In genomic region chr5:155029240-155029639, GRCh38 we compare ENCODE assay signal across 24 cellular contexts.
"Had no signal": no experiment of that assay in that cellular context is flagged by ENCODE, and none has a peak within 500 bp of the region (broad histone marks: within the 10 kb centered on the region; RNA-seq: fewer than 3 reads in every experiment).

No MANE protein-coding gene starts in this region.

- H3K27ac ChIP-seq: colonic mucosa, coronary artery, dorsolateral prefrontal cortex, epithelial cell of prostate, esophagus muscularis mucosa, esophagus squamous epithelium, foreskin keratinocyte, gastrocnemius medialis, gastroesophageal sphincter, heart left ventricle, heart right ventricle had no signal

- H3K4me1 ChIP-seq: colonic mucosa, esophagus muscularis mucosa, esophagus squamous epithelium, foreskin keratinocyte, gastrocnemius medialis, gastroesophageal sphincter, heart left ventricle, heart right ventricle had no signal

- H3K36me3 ChIP-seq: colonic mucosa, esophagus muscularis mucosa, esophagus squamous epithelium, gastrocnemius medialis, gastroesophageal sphincter, heart left ventricle, heart right ventricle had no signal

- H3K4me3 ChIP-seq: colonic mucosa, coronary artery, dorsolateral prefrontal cortex, esophagus muscularis mucosa, esophagus squamous epithelium, gastrocnemius medialis, gastroesophageal sphincter, heart left ventricle, heart right ventricle had no signal

- ATAC-seq: effector memory CD8-positive, alpha-beta T cell; esophagus mucosa; foreskin keratinocyte; gastrocnemius medialis; gastroesophageal sphincter; heart left ventricle; heart right ventricle had no signal

- H3K9me3 ChIP-seq: colonic mucosa, esophagus squamous epithelium, gastrocnemius medialis had no signal

- DNase-seq: colonic mucosa; cortex of kidney; dermis blood vessel endothelial cell; dorsolateral prefrontal cortex; effector CD4-positive, alpha-beta T cell; effector CD8-positive, alpha-beta T cell; effector memory CD4-positive, alpha-beta T cell; effector memory CD8-positive, alpha-beta T cell; endodermal cell; erythroblast; esophagus squamous epithelium; foreskin fibroblast; foreskin keratinocyte; foreskin melanocyte; gastrocnemius medialis; glutamatergic neuron; head of caudate nucleus; heart left ventricle; heart right ventricle had no signal
